16 cellular contexts compared by ENCODE assay signal in the genomic region with DNA sequence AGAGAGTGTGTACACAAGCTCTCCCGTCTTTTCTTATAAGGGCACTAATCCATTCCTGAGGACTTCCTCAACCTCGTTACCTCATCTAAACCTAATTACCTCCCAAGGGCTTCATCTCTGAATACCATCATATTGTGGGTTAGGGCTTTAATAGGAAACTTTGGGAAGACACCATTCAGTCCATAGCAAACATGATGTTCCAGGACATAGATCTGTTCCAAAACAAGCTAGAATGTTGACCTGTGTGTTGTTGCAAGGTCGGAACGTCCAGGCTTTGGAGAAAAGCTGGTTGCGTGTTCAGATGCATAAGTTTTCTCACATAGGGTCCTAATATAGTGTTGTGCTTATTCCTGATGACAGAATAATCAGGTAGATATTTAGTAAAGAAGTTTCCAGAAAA.
"Had no signal": no experiment of that assay in that cellular context is flagged by ENCODE, and none has a peak within 500 bp of the region (broad histone marks: within the 10 kb centered on the region; RNA-seq: fewer than 3 reads in every experiment).

No MANE protein-coding gene starts in this region.

- H3K4me1 Mint-ChIP-seq: immature natural killer cell; stimulated activated memory B cell treated with anti-CD40 and anti-IgM and Interleukin-4, amounts not matched to agents 10 μg/mL and 1 μg/mL and 100 μg/mL, for 72 hours had no signal

- H3K27ac ChIP-seq: colonic mucosa, esophagus squamous epithelium, left ventricle myocardium inferior, tibial artery, upper lobe of right lung, vagina had no signal

- H3K9me3 ChIP-seq: colonic mucosa, esophagus squamous epithelium, left ventricle myocardium inferior, tibial artery, upper lobe of right lung, vagina had no signal

- H3K4me1 ChIP-seq: colonic mucosa, esophagus squamous epithelium, left ventricle myocardium inferior, tibial artery, upper lobe of right lung, vagina had no signal

- H3K36me3 ChIP-seq: colonic mucosa had no signal

- H3K27me3 Mint-ChIP-seq: naive thymus-derived CD4-positive, alpha-beta T cell; stimulated activated memory B cell treated with anti-CD40 and anti-IgM and Interleukin-4, amounts not matched to agents 10 μg/mL and 1 μg/mL and 100 μg/mL, for 72 hours; stimulated activated naive CD8-positive, alpha-beta T cell treated with anti-CD3 and anti-CD28 coated beads, Interleukin-15, Interleukin-2, amounts not matched to agents 100 ng/mL and 50 ng/mL, for 24 hours had no signal

- DNase-seq: colonic mucosa; dermis blood vessel endothelial cell; esophagus squamous epithelium; foreskin fibroblast; immature natural killer cell; left ventricle myocardium inferior; naive thymus-derived CD4-positive, alpha-beta T cell; right cardiac atrium; stimulated activated CD4-positive, alpha-beta T cell treated with anti-CD3 and anti-CD28 coated beads, Interleukin-4, amount 100 ng/mL, for 1 hour; stimulated activated CD8-positive, alpha-beta memory T cell treated with anti-CD3 and anti-CD28 coated beads, Interleukin-4, amount 100 ng/mL, for 48 hours; tibial artery; upper lobe of right lung had no signal

- H3K4me3 Mint-ChIP-seq: immature natural killer cell; naive thymus-derived CD4-positive, alpha-beta T cell; stimulated activated memory B cell treated with anti-CD40 and anti-IgM and Interleukin-4, amounts not matched to agents 10 μg/mL and 1 μg/mL and 100 μg/mL, for 72 hours; stimulated activated naive CD8-positive, alpha-beta T cell treated with anti-CD3 and anti-CD28 coated beads, Interleukin-15, Interleukin-2, amounts not matched to agents 100 ng/mL and 50 ng/mL, for 24 hours had no signal

- H3K27me3 ChIP-seq: colonic mucosa, esophagus squamous epithelium, tibial artery, upper lobe of right lung, vagina had no signal

- H3K9me3 Mint-ChIP-seq: immature natural killer cell; naive thymus-derived CD4-positive, alpha-beta T cell; stimulated activated memory B cell treated with anti-CD40 and anti-IgM and Interleukin-4, amounts not matched to agents 10 μg/mL and 1 μg/mL and 100 μg/mL, for 72 hours; stimulated activated naive CD8-positive, alpha-beta T cell treated with anti-CD3 and anti-CD28 coated beads, Interleukin-15, Interleukin-2, amounts not matched to agents 100 ng/mL and 50 ng/mL, for 24 hours had no signal

- H3K4me3 ChIP-seq: colonic mucosa, esophagus squamous epithelium, left ventricle myocardium inferior, lung, tibial artery, upper lobe of right lung, vagina had no signal

- H3K27ac Mint-ChIP-seq: immature natural killer cell; naive thymus-derived CD4-positive, alpha-beta T cell; stimulated activated memory B cell treated with anti-CD40 and anti-IgM and Interleukin-4, amounts not matched to agents 10 μg/mL and 1 μg/mL and 100 μg/mL, for 72 hours; stimulated activated naive CD8-positive, alpha-beta T cell treated with anti-CD3 and anti-CD28 coated beads, Interleukin-15, Interleukin-2, amounts not matched to agents 100 ng/mL and 50 ng/mL, for 24 hours had no signal

- ATAC-seq: naive thymus-derived CD4-positive, alpha-beta T cell; right cardiac atrium; stimulated activated memory B cell treated with anti-CD40 and anti-IgM and Interleukin-4, amounts not matched to agents 10 μg/mL and 1 μg/mL and 100 μg/mL, for 72 hours; upper lobe of right lung had no signal
